Comparison of ENCODE assay signal across 8 cellular contexts in the genomic region with DNA sequence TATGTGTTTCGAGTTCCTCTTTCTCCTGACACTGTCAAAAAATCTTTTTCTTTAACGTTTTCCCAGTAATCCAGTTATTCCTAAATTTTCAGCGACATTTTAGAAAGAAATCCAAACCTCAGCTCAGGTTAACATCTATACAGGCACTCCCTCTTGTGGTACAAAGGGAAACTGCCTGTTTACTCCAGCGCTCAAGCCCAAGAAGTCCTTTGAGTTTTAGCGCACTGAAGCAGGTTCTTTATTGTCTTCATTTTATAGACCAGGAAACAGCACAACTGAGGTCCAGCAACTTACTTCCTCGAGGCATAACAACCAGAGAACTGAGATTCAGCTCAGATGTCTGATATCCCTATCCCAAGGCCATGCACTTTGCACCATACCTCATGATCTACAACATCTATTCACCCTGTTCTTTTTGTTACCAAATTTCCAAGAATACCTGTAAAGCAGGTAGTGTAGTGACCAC.
A peak's percentile ranks its signal among the peaks of the same experiment; 100 is the strongest.
DNase-seq lines count a peak whose midpoint lies in the region; ATAC-seq and TF ChIP-seq lines count a peak whose summit lies in the region.

No MANE protein-coding gene starts in this region.

- peak overlapping the region; percentile 1 for H3K4me3 Mint-ChIP-seq in central memory CD8-positive, alpha-beta T cell

- no peaks in the 10 kb centered on the region for H3K27me3 Mint-ChIP-seq in central memory CD8-positive, alpha-beta T cell

- peaks cover 68% of the 10 kb centered on the region for H3K36me3 Mint-ChIP-seq in central memory CD8-positive, alpha-beta T cell (ENCODE audit: insufficient read depth)

- peaks cover 71% of the 10 kb centered on the region for H3K4me1 Mint-ChIP-seq in central memory CD8-positive, alpha-beta T cell

- DNase-seq in NCI-H1105 (lab: John Stamatoyannopoulos, UW) = peak; percentile 44
- peak; percentile 68 for DNase-seq in SW480 (ENCODE audit: low spot score)
- no peak for DNase-seq in central memory CD8-positive, alpha-beta T cell (ENCODE audit: low spot score in 2 of 2)
- DNase-seq in islet precursor cell = peak; percentile 61
- DNase-seq in stimulated activated CD4-positive, alpha-beta T cell treated with anti-CD3 and anti-CD28 coated beads, Interleukin-2, amount 100 ng/mL, for 24 hours = peak; percentile 52 to 58

- peak; percentile 64 for ATAC-seq in GM19452 (IDR thresholded peaks at IDR 0.05; ENCODE audit: unreplicated experiment)
- ATAC-seq in central memory CD8-positive, alpha-beta T cell (replicated peaks; ENCODE audit: extremely low read depth, poor library complexity, severe bottlenecking) = peak; percentile 44
- no peak for ATAC-seq in HG02884 (IDR thresholded peaks at IDR 0.05; ENCODE audit: unreplicated experiment)

- no peaks in the 10 kb centered on the region for H3K9me3 Mint-ChIP-seq in central memory CD8-positive, alpha-beta T cell

- peak; percentile 99 for TF ChIP-seq CTCF in C4-2B (conservative IDR thresholded peaks at IDR 0.05)

- peak overlapping the region; percentile 20 for H3K27ac Mint-ChIP-seq in central memory CD8-positive, alpha-beta T cell (ENCODE audit: low read depth)

- H3K27ac ChIP-seq in C4-2B = no peak overlapping the region

Comparison
In these comparisons a context has a peak if more than half of its experiments do, and no peak if none do; other contexts are left out.
1. DNase-seq: peak in NCI-H1105 (single experiment), SW480 (single experiment), islet precursor cell (single experiment) and stimulated activated CD4-positive, alpha-beta T cell treated with anti-CD3 and anti-CD28 coated beads, Interleukin-2, amount 100 ng/mL, for 24 hours (2 of 2); none in central memory CD8-positive, alpha-beta T cell (0 of 2).